In genomic region chr2:85239102-85239501, GRCh38 we compare ENCODE assay signal across 13 cellular contexts.
DNase-seq lines count a peak whose midpoint lies in the region; ATAC-seq and TF ChIP-seq lines count a peak whose summit lies in the region.
"Had no signal": no experiment of that assay in that cellular context is flagged by ENCODE, and none has a peak within 500 bp of the region (broad histone marks: within the 10 kb centered on the region; RNA-seq: fewer than 3 reads in every experiment).

No MANE protein-coding gene starts in this region.

- H3K14ac ChIP-seq in H9 (ENCODE audit: insufficient read depth, low read length) (no peak overlapping the region; the same call in 1 of the 2 replicates), neuronal stem cell (ENCODE audit: low read length) (no peak overlapping the region)

- no peak overlapping the region for H3K4me3 ChIP-seq in GM23338
- H3K4me3 ChIP-seq in neuronal stem cell (ENCODE audit: low read length in 2 of 2) = no peak overlapping the region
- H3K4me3 ChIP-seq: K562 had no signal

- peaks cover 2% of the 10 kb centered on the region; the same call in 1 of the 3 replicates for H3K9me3 Mint-ChIP-seq in GM23338
- H3K9me3 Mint-ChIP-seq in H9 = peaks cover 0 to 2% of the 10 kb centered on the region in 2 experiments; a peak in 1 of 5 replicates
- H3K9me3 Mint-ChIP-seq: CD4-positive, alpha-beta T cell had no signal

- H3K9ac ChIP-seq in H9 (ENCODE audit: extremely low read depth, insufficient read length, low read length) (no peak overlapping the region), neuronal stem cell (ENCODE audit: low read depth, low read length, poor library complexity) (no peak overlapping the region)

- no peak for ATAC-seq in GM23338
- ATAC-seq in GM19397 (IDR thresholded peaks at IDR 0.05; ENCODE audit: unreplicated experiment) = no peak
- ATAC-seq: K562 had no signal

- H3K23ac ChIP-seq in H9 (ENCODE audit: insufficient read length, low read depth, low read length) = no peak overlapping the region
- peak overlapping the region; percentile 58 for H3K23ac ChIP-seq in neuronal stem cell (ENCODE audit: low read depth, low read length, poor library complexity)

- H3K27ac ChIP-seq in GM23338 (ENCODE audit: low read depth) (peak overlapping the region; percentile 14; the same call in 1 of the 2 replicates), H9 (ENCODE audit: insufficient read length, low read depth, low read length) (no peak overlapping the region), neuronal stem cell (replicated peaks; ENCODE audit: low read length) (no peak overlapping the region)

- H2BK5ac ChIP-seq in H9 (ENCODE audit: insufficient read length, low read length) (no peak overlapping the region), neuronal stem cell (ENCODE audit: low read length) (no peak overlapping the region)

- H3K27me3 Mint-ChIP-seq in GM23338 (ENCODE audit: insufficient read depth, low read depth, poor library complexity) = peaks cover 33% of the 10 kb centered on the region
- peaks cover 3% of the 10 kb centered on the region; the same call in 1 of the 2 replicates for H3K27me3 Mint-ChIP-seq in H9 (ENCODE audit: low read depth)

- peaks cover 23% of the 10 kb centered on the region for H3F3A ChIP-seq in GM23338 (replicated peaks; ENCODE audit: low read depth)

- H2AFZ ChIP-seq in GM23338 (no peak overlapping the region), H9 (ENCODE audit: low read length) (no peak overlapping the region), neuronal stem cell (ENCODE audit: low read length) (no peak overlapping the region)

- H2BK15ac ChIP-seq in H9 (ENCODE audit: low read depth, low read length) (no peak overlapping the region), neuronal stem cell (ENCODE audit: low read length) (peak overlapping the region; percentile 90)

- H4K5ac ChIP-seq in H9 (ENCODE audit: insufficient read length, low read depth, low read length) = no peak overlapping the region

- H3K4me3 Mint-ChIP-seq in GM23338 = no peak overlapping the region
- H3K4me3 Mint-ChIP-seq in H9 = peak overlapping the region in 1 of 2 experiments; percentile 4; a peak in 1 of 5 replicates
- H3K4me3 Mint-ChIP-seq: B cell; CD4-positive, alpha-beta T cell had no signal

- TF ChIP-seq CTCF in GM23338 (conservative IDR thresholded peaks at IDR 0.05; ENCODE audit: low read depth in 2 of 2) (peak; percentile 30 to 45), H9 (conservative IDR thresholded peaks at IDR 0.05) (peak; percentile 23; the same call in 1 of the 3 replicates)

- H3K23me2 ChIP-seq in H9 (ENCODE audit: insufficient read length, low read depth, low read length, poor library complexity, severe bottlenecking) = peaks cover 8% of the 10 kb centered on the region

- H3K36me3 Mint-ChIP-seq in GM23338 (ENCODE audit: low read depth) (peaks cover 33% of the 10 kb centered on the region), H9 (ENCODE audit: insufficient read depth in 1 of 3, low read depth in 3 of 3) (peaks cover 10 to 23% (median 16%) of the 10 kb centered on the region in 3 experiments)

- H3K79me1 ChIP-seq in H9 (ENCODE audit: insufficient read depth, low read depth, low read length, poor library complexity, severe bottlenecking) (peaks cover 3% of the 10 kb centered on the region), neuronal stem cell (ENCODE audit: low read depth, low read length) (peaks cover 5% of the 10 kb centered on the region)

- WGBS in H9 (ENCODE audit: extremely low coverage, insufficient read length, low lambda C conversion rate) = no CpG with 5 or more reads among the region's 3 CpGs
- no CpG with 5 or more reads among the region's 3 CpGs for whole genome bisulfite sequencing in neuronal stem cell (ENCODE audit: extremely low coverage in 2 of 2, insufficient read length in 2 of 2, insufficient replicate concordance in 1 of 2), 2 donors

- H3K27me3 ChIP-seq in GM23338 (ENCODE audit: insufficient read depth) (no peaks in the 10 kb centered on the region), H9 (ENCODE audit: insufficient read depth, low read length) (no peaks in the 10 kb centered on the region), neuronal stem cell (ENCODE audit: control insufficient read depth in 3 of 3, insufficient read depth in 3 of 3, low read depth in 1 of 3, low read length in 3 of 3) (no peaks in the 10 kb centered on the region)

- no peak overlapping the region for H2BK120ac ChIP-seq in H9 (ENCODE audit: low read depth, low read length, poor library complexity, severe bottlenecking)
- H2BK120ac ChIP-seq in neuronal stem cell (ENCODE audit: low read depth, low read length) = peak overlapping the region; percentile 10

- H3K4me2 ChIP-seq in GM23338 (no peak overlapping the region), H9 (ENCODE audit: insufficient read depth, insufficient read length, low read length) (no peak overlapping the region), neuronal stem cell (ENCODE audit: insufficient read depth, low read length, poor library complexity, severe bottlenecking) (no peak overlapping the region)

- peak overlapping the region; percentile 5 for H3K18ac ChIP-seq in H9 (ENCODE audit: insufficient read length, low read depth, low read length)
- peak overlapping the region; percentile 50 for H3K18ac ChIP-seq in neuronal stem cell (ENCODE audit: low read length)

- H3T11ph ChIP-seq in H9 (ENCODE audit: low read length) = no peak overlapping the region

- no peak overlapping the region for H2BK12ac ChIP-seq in H9 (ENCODE audit: insufficient read length, low read depth, low read length)
- H2BK12ac ChIP-seq in neuronal stem cell (ENCODE audit: low read length) = no peak overlapping the region

- H2AK5ac ChIP-seq in H9 (ENCODE audit: insufficient read length, low read length) (no peak overlapping the region), neuronal stem cell (ENCODE audit: low read depth, low read length) (peak overlapping the region; percentile 20)

- H2BK20ac ChIP-seq in H9 (ENCODE audit: low read depth, low read length, poor library complexity, severe bottlenecking) = no peak overlapping the region

- H3K27ac Mint-ChIP-seq in GM23338 = peak overlapping the region; percentile 33
- H3K27ac Mint-ChIP-seq in H9 = peak overlapping the region in 2 of 3 experiments; percentile 50 to 54; a peak in 4 of 7 replicates
- H3K27ac Mint-ChIP-seq: B cell; CD4-positive, alpha-beta T cell had no signal

- H3K9me2 ChIP-seq in GM23338 (ENCODE audit: insufficient read depth) = no peaks in the 10 kb centered on the region

- H4K20me1 ChIP-seq in GM23338 (replicated peaks; ENCODE audit: insufficient read depth) (peaks cover 7% of the 10 kb centered on the region), H9 (ENCODE audit: control insufficient read depth, insufficient read depth, insufficient read length) (peaks cover 3% of the 10 kb centered on the region)

- H3K4ac ChIP-seq in H9 (ENCODE audit: low read depth, low read length) (no peak overlapping the region), neuronal stem cell (ENCODE audit: low read length) (peak overlapping the region; percentile 55)

- H3K79me2 ChIP-seq in GM23338 (replicated peaks; ENCODE audit: insufficient read depth) (peaks cover 92% of the 10 kb centered on the region), H9 (ENCODE audit: insufficient read depth, low read length) (peaks cover 23% of the 10 kb centered on the region)

- no peak overlapping the region for H3K56ac ChIP-seq in H9 (ENCODE audit: insufficient read length, low read depth, low read length)

- no peaks in the 10 kb centered on the region; the same call in 1 of the 2 replicates for H3K36me3 ChIP-seq in GM23338 (ENCODE audit: insufficient read depth)
- H3K36me3 ChIP-seq in neuronal stem cell (replicated peaks in 1 of 2; ENCODE audit: control insufficient read depth in 2 of 2, insufficient read depth in 2 of 2, low read length in 2 of 2) = no peaks in the 10 kb centered on the region

- H3K9me3 ChIP-seq in H9 (ENCODE audit: control insufficient read depth, low read depth, low read length) (no peaks in the 10 kb centered on the region), neuronal stem cell (replicated peaks in 1 of 2; ENCODE audit: control insufficient read depth in 2 of 2, insufficient read depth in 1 of 2, low read depth in 1 of 2, low read length in 2 of 2) (no peaks in the 10 kb centered on the region)

- no peak overlapping the region for H4K8ac ChIP-seq in H9 (replicated peaks; ENCODE audit: insufficient read length, low read depth, low read length)
- H4K8ac ChIP-seq in neuronal stem cell (ENCODE audit: low read depth, low read length) = no peak overlapping the region

- H4K91ac ChIP-seq in H9 (ENCODE audit: insufficient read length, low read depth, low read length) = no peak overlapping the region
- no peak overlapping the region for H4K91ac ChIP-seq in neuronal stem cell (ENCODE audit: low read depth, low read length, poor library complexity)

- H3K4me1 Mint-ChIP-seq in GM23338 (peaks cover 90% of the 10 kb centered on the region), H9 (peaks cover 82 to 89% of the 10 kb centered on the region in 2 experiments)
- H3K4me1 Mint-ChIP-seq: B cell had no signal

- peaks cover 86% of the 10 kb centered on the region for H3K4me1 ChIP-seq in GM23338 (ENCODE audit: insufficient read depth)
- peaks cover 37% of the 10 kb centered on the region for H3K4me1 ChIP-seq in H9 (ENCODE audit: insufficient read depth, low read length)
- H3K4me1 ChIP-seq in neuronal stem cell (ENCODE audit: control insufficient read depth in 2 of 2, insufficient read depth in 1 of 2, low read depth in 1 of 2, low read length in 2 of 2) = peaks cover 25 to 53% of the 10 kb centered on the region in 2 donors

- DNase-seq in GM23338 (ENCODE audit: low spot score) (no peak), H9 (no peak), ecto neural progenitor cell (ENCODE audit: low spot score) (peak; percentile 42), neuronal stem cell (ENCODE audit: low spot score) (no peak), nucleus accumbens (lab: John Stamatoyannopoulos, UW) (no peak)
- DNase-seq in activated CD4-positive, alpha-beta T cell treated with anti-CD3 and anti-CD28 coated beads for 48 hours = no peak
- DNase-seq: C1 segment of cervical spinal cord; Calu3; CD4-positive, alpha-beta T cell; DMS79 had no signal

TF ChIP-seq in GM23338, 12 proteins besides CTCF, POLR2A, EP300 and RAD21 (continues in another document):
- no peak for TF ChIP-seq EZH2 (IDR thresholded peaks at IDR 0.05; ENCODE audit: low read depth, unreplicated experiment)
- no peak for TF ChIP-seq EZH2phosphoT487 (IDR thresholded peaks at IDR 0.05; ENCODE audit: unreplicated experiment)
- TF ChIP-seq, protein P1, sequence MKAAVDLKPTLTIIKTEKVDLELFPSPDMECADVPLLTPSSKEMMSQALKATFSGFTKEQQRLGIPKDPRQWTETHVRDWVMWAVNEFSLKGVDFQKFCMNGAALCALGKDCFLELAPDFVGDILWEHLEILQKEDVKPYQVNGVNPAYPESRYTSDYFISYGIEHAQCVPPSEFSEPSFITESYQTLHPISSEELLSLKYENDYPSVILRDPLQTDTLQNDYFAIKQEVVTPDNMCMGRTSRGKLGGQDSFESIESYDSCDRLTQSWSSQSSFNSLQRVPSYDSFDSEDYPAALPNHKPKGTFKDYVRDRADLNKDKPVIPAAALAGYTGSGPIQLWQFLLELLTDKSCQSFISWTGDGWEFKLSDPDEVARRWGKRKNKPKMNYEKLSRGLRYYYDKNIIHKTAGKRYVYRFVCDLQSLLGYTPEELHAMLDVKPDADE (IDR thresholded peaks at IDR 0.05) = no peak
- TF ChIP-seq JUNB (IDR thresholded peaks at IDR 0.05; ENCODE audit: unreplicated experiment) = no peak
- TF ChIP-seq ZNF114 (CRISPR knock-in tag; IDR thresholded peaks at IDR 0.05) = no peak
